3 cellular contexts compared by ENCODE assay signal in genomic region chr22:44323140-44323790, GRCh38. TPM values are rescaled to one million over a fixed set of nuclear protein-coding genes. Genes with fewer than 3 reads are reported as not detected.
"Had no signal": no experiment of that assay in that cellular context is flagged by ENCODE, and none has a peak within 500 bp of the region (broad histone marks: within the 10 kb centered on the region; RNA-seq: fewer than 3 reads in every experiment).

No MANE protein-coding gene starts in this region.

RNA-seq across cellular contexts. Expression of gene SHISAL1, which starts 10.5 kb away (rescaled TPM):
- total RNA-seq: HepG2, HT-29 had no signal
- polyA plus RNA-seq: HepG2, IgD-negative memory B cell had no signal
